In the genomic region with DNA sequence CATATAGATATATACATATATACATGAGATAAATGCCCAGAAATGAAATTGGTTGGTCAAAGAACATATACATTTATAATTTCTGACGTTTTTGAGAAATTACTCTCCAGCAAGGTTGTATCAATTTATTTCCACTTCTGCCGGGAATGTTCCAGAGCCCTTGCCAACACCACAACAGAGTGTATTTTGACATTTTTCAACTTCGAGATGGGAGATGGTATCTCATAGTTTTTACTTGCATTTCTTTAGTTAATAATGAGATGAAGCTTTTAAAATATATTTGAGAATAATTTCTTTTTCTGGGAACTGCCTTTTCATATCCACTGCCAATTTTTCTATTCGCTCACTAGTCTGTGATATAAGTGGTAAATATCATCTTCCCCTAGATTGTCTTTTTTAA, we compare ENCODE assay signal across 7 cellular contexts. TPM values are rescaled to one million over a fixed set of nuclear protein-coding genes. Genes with fewer than 3 reads are reported as not detected.
"Had no signal": no experiment of that assay in that cellular context is flagged by ENCODE, and none has a peak within 500 bp of the region (broad histone marks: within the 10 kb centered on the region; RNA-seq: fewer than 3 reads in every experiment).

No MANE protein-coding gene starts in this region.

- FAIRE-seq: HepG2, HTR-8/SVneo, K562 had no signal

- H3K4me3 ChIP-seq: K562 had no signal

- ATAC-seq: HepG2, K562 had no signal

- DNase-seq: IMR-90, KBM-7 had no signal

- H3K27ac ChIP-seq: HL-60 had no signal

RNA-seq across cellular contexts. Expression of gene CLMP, which starts 19.3 kb away (rescaled TPM):
- total RNA-seq: HepG2, HT-29 had no signal
- polyA plus RNA-seq: HepG2 had no signal
